In genomic region chr2:39435974-39436591, GRCh38 we compare ENCODE assay signal across 8 cellular contexts. TPM values are rescaled to one million over a fixed set of nuclear protein-coding genes. Genes with fewer than 3 reads are reported as not detected.
DNase-seq lines count a peak whose midpoint lies in the region; ATAC-seq and TF ChIP-seq lines count a peak whose summit lies in the region.

No MANE protein-coding gene starts in this region.

- H3K4me3 ChIP-seq in OCI-LY3 (ENCODE audit: low read length): peak overlapping the region; percentile 85
- peak overlapping the region; percentile 89 for H3K4me3 ChIP-seq in ectodermal cell (ENCODE audit: insufficient read depth, low read depth, low read length)
- peak overlapping the region; percentile 84 to 94 for H3K4me3 ChIP-seq in mesenchymal stem cell (ENCODE audit: insufficient read depth in 1 of 2, low read depth in 1 of 2, low read length in 2 of 2)
- peak overlapping the region; percentile 51 to 97 (median 92) for H3K4me3 ChIP-seq in upper lobe of left lung

- no peak overlapping the region for H2BK15ac ChIP-seq in mesenchymal stem cell (ENCODE audit: low read depth, poor library complexity, severe bottlenecking)

- TF ChIP-seq POLR2A in upper lobe of left lung (IDR thresholded peaks at IDR 0.05): no peak

- TF ChIP-seq CTCF in OCI-LY3 (IDR thresholded peaks at IDR 0.05; ENCODE audit: low read depth, low read length): no peak
- no peak for TF ChIP-seq CTCF in upper lobe of left lung (IDR thresholded peaks at IDR 0.05)

- peak overlapping the region in 1 of 2 experiments; percentile 74 for H2BK12ac ChIP-seq in mesenchymal stem cell (ENCODE audit: low read length in 2 of 2)

- no peak overlapping the region for H3K27ac ChIP-seq in OCI-LY3 (ENCODE audit: low read length)
- peak overlapping the region; percentile 88 for H3K27ac ChIP-seq in ectodermal cell (ENCODE audit: insufficient read depth, low read depth, low read length, poor library complexity, severe bottlenecking)
- H3K27ac ChIP-seq in mesenchymal stem cell (ENCODE audit: low read length, poor library complexity, severe bottlenecking): peak overlapping the region; percentile 70
- H3K27ac ChIP-seq in upper lobe of left lung: peak overlapping the region; percentile 93 to 99 (median 96)

- peak overlapping the region; percentile 97 for H2BK120ac ChIP-seq in mesenchymal stem cell (ENCODE audit: low read depth, low read length)

- WGBS in ectodermal cell, 2 experiments: 2 to 3% methylated on average over 16 of the region's 16 CpGs
- 0% methylated on average over 14 of the region's 16 CpGs for WGBS in mesenchymal stem cell
- WGBS in upper lobe of left lung, 2 donors: 4% methylated on average over 15 to 16 of the region's 16 CpGs

- peaks cover 8% of the 10 kb centered on the region for H3K79me1 ChIP-seq in mesenchymal stem cell (replicated peaks; ENCODE audit: low read length, poor library complexity, severe bottlenecking)

- ATAC-seq in GM19035 (IDR thresholded peaks at IDR 0.05; ENCODE audit: unreplicated experiment) (peak; percentile 8), upper lobe of left lung (ENCODE audit: low FRiP score in 2 of 2) (no peak)

- DNase-seq in ACHN (peak; percentile 37), mesenchymal stem cell (peak; percentile 51), upper lobe of left lung (no peak), HPDE6-E6E7 (ENCODE audit: extremely low spot score) (no peak), D341Med (ENCODE audit: low spot score) (no peak)

- in situ Hi-C loops in ACHN (cut with HindIII; ENCODE audit: low pct_ligation_motif_present, low pct_unique_long_range_greater_than_20kb, low sequenced_read_pairs): no loop called here

- H3K9me3 ChIP-seq in OCI-LY3 (ENCODE audit: insufficient read depth, low read length): no peaks in the 10 kb centered on the region
- H3K9me3 ChIP-seq in ectodermal cell (ENCODE audit: control insufficient read depth, low read length): no peaks in the 10 kb centered on the region
- no peaks in the 10 kb centered on the region for H3K9me3 ChIP-seq in mesenchymal stem cell (ENCODE audit: control insufficient read depth, low read length)
- no peaks in the 10 kb centered on the region for H3K9me3 ChIP-seq in upper lobe of left lung

- no peaks in the 10 kb centered on the region for H3K27me3 ChIP-seq in OCI-LY3 (ENCODE audit: low read depth, low read length)
- peaks cover 3% of the 10 kb centered on the region for H3K27me3 ChIP-seq in ectodermal cell (ENCODE audit: control insufficient read depth, insufficient read depth, low read length, poor library complexity, severe bottlenecking)
- no peaks in the 10 kb centered on the region for H3K27me3 ChIP-seq in mesenchymal stem cell (ENCODE audit: control insufficient read depth in 1 of 2, insufficient read depth in 1 of 2, low read length in 2 of 2)
- H3K27me3 ChIP-seq in upper lobe of left lung: no peaks in the 10 kb centered on the region

- peak overlapping the region; percentile 98 for H4K91ac ChIP-seq in mesenchymal stem cell (ENCODE audit: low read length)

- H3K18ac ChIP-seq in mesenchymal stem cell (ENCODE audit: low read depth in 1 of 2, low read length in 2 of 2): peak overlapping the region; percentile 93 to 96

- H3K36me3 ChIP-seq in OCI-LY3 (replicated peaks; ENCODE audit: low read depth, low read length): no peaks in the 10 kb centered on the region
- no peaks in the 10 kb centered on the region for H3K36me3 ChIP-seq in ectodermal cell (ENCODE audit: control insufficient read depth, insufficient read depth, low read length)
- H3K36me3 ChIP-seq in mesenchymal stem cell (ENCODE audit: control insufficient read depth in 1 of 2, insufficient read depth in 2 of 2, low read depth in 1 of 2, low read length in 2 of 2): no peaks in the 10 kb centered on the region
- no peaks in the 10 kb centered on the region for H3K36me3 ChIP-seq in upper lobe of left lung

- no peak for TF ChIP-seq EP300 in upper lobe of left lung (IDR thresholded peaks at IDR 0.05)

- peak overlapping the region in 1 of 2 experiments; percentile 48 for H3K23ac ChIP-seq in mesenchymal stem cell (ENCODE audit: low read length in 2 of 2)

- peak overlapping the region; percentile 76 for H3K9ac ChIP-seq in OCI-LY3 (ENCODE audit: low read length)
- H3K9ac ChIP-seq in mesenchymal stem cell (ENCODE audit: low read length): peak overlapping the region; percentile 92

- H4K20me1 ChIP-seq in OCI-LY3 (ENCODE audit: insufficient read depth, low read length): no peaks in the 10 kb centered on the region

- H2AFZ ChIP-seq in OCI-LY3 (ENCODE audit: low read depth, low read length) (peak overlapping the region; percentile 83), mesenchymal stem cell (ENCODE audit: low read depth, low read length) (peak overlapping the region; percentile 46)

- H4K8ac ChIP-seq in mesenchymal stem cell (ENCODE audit: low read length): peak overlapping the region; percentile 66

- H3K14ac ChIP-seq in mesenchymal stem cell (ENCODE audit: low read length in 2 of 2): peak overlapping the region in 1 of 2 experiments; percentile 50

- no peak overlapping the region for H2BK5ac ChIP-seq in mesenchymal stem cell (ENCODE audit: low read depth, low read length, poor library complexity, severe bottlenecking)

- H3K4me1 ChIP-seq in OCI-LY3 (ENCODE audit: low read length): peaks cover 11% of the 10 kb centered on the region
- H3K4me1 ChIP-seq in ectodermal cell (ENCODE audit: control insufficient read depth, insufficient read depth, low read length): peaks cover 26% of the 10 kb centered on the region
- H3K4me1 ChIP-seq in mesenchymal stem cell (ENCODE audit: control insufficient read depth, insufficient read depth, low read depth, low read length): peaks cover 6% of the 10 kb centered on the region
- H3K4me1 ChIP-seq in upper lobe of left lung: peaks cover 37 to 64% (median 49%) of the 10 kb centered on the region in 4 donors

- peak overlapping the region; percentile 6 for H2AK5ac ChIP-seq in mesenchymal stem cell (ENCODE audit: low read length, severe bottlenecking)

- peak overlapping the region; percentile 96 for H3K4me2 ChIP-seq in OCI-LY3 (ENCODE audit: low read length)
- H3K4me2 ChIP-seq in mesenchymal stem cell (ENCODE audit: low read length, poor library complexity, severe bottlenecking): peak overlapping the region; percentile 60

- H3K79me2 ChIP-seq in OCI-LY3 (ENCODE audit: low read length): peaks cover 8% of the 10 kb centered on the region; the same call in 1 of the 2 replicates

- peak overlapping the region; percentile 66 to 92 for H3K4ac ChIP-seq in mesenchymal stem cell (ENCODE audit: low read depth in 1 of 2, low read length in 2 of 2)

RNA-seq across cellular contexts. Expression of gene MAP4K3, which starts 1.0 kb away (rescaled TPM):
- polyA plus RNA-seq in ectodermal cell (2013, experiment 1 of 4): 35.8 TPM
- 33.0 TPM for polyA plus RNA-seq in ectodermal cell (2013, experiment 2 of 4)
- 26.6 TPM for polyA plus RNA-seq in ectodermal cell (2013, experiment 3 of 4)
- polyA plus RNA-seq in ectodermal cell (2013, experiment 4 of 4): 29.4 TPM
- polyA plus RNA-seq in mesenchymal stem cell (2013, experiment 1 of 2): 31.1 TPM
- polyA plus RNA-seq in mesenchymal stem cell (2013, experiment 2 of 2): 32.2 TPM
- 10 to 100 TPM; 29.8 to 83.6 (median 51.1) TPM for total RNA-seq in upper lobe of left lung

Comparison
In these comparisons a context has a peak if more than half of its experiments do, and no peak if none do; other contexts are left out.
1. DNase-seq: peak in ACHN (single experiment) and mesenchymal stem cell (single experiment); none in upper lobe of left lung (0 of 2), HPDE6-E6E7 (single experiment) and D341Med (single experiment).
2. Peak in every context shown above with its lines, with median percentiles within 50 percentile points of each other: H3K4me3 ChIP-seq.